Comparison of ENCODE assay signal across 2 cellular contexts in the genomic region with DNA sequence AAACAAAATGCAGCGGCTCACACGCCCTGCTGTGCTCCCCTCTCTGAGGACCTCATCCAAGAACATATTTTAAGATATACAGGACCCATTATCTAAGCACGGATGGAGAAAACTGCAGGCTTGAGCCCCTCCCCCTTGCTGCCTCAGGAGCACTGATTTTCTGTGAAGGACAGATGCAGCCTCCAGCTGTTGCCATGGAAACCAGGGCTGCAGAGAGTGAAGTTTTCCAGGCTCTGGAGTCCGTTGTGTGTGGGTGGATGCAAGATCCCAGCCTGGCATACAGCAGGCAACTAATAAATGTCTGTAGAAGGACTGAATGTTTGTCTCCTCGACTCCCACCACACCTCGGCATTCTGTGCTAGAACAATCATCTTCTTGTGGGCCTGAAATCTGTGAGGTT.
TF ChIP-seq lines count a peak whose summit lies in the region.

No MANE protein-coding gene starts in this region.

TF ChIP-seq in HepG2, 621 proteins besides CTCF, POLR2A, EP300 and RAD21 (continued from another document):
- TF ChIP-seq, protein P1, sequence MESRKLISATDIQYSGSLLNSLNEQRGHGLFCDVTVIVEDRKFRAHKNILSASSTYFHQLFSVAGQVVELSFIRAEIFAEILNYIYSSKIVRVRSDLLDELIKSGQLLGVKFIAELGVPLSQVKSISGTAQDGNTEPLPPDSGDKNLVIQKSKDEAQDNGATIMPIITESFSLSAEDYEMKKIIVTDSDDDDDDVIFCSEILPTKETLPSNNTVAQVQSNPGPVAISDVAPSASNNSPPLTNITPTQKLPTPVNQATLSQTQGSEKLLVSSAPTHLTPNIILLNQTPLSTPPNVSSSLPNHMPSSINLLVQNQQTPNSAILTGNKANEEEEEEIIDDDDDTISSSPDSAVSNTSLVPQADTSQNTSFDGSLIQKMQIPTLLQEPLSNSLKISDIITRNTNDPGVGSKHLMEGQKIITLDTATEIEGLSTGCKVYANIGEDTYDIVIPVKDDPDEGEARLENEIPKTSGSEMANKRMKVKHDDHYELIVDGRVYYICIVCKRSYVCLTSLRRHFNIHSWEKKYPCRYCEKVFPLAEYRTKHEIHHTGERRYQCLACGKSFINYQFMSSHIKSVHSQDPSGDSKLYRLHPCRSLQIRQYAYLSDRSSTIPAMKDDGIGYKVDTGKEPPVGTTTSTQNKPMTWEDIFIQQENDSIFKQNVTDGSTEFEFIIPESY (CRISPR knock-in tag; IDR thresholded peaks at IDR 0.05): peak; percentile 25; the same call in 1 of the 2 replicates
- TF ChIP-seq RFX3 (CRISPR knock-in tag; IDR thresholded peaks at IDR 0.05): peak; percentile 66
- TF ChIP-seq EHMT2 (IDR thresholded peaks at IDR 0.05; ENCODE audit: borderline replicate concordance, low read depth, low read length): no peak
TF ChIP-seq in HepG2: peak in this region for 4.

TF ChIP-seq in neural cell, 6 proteins besides CTCF, POLR2A, EP300 and RAD21 (continued from another document):
- TF ChIP-seq, protein P2, sequence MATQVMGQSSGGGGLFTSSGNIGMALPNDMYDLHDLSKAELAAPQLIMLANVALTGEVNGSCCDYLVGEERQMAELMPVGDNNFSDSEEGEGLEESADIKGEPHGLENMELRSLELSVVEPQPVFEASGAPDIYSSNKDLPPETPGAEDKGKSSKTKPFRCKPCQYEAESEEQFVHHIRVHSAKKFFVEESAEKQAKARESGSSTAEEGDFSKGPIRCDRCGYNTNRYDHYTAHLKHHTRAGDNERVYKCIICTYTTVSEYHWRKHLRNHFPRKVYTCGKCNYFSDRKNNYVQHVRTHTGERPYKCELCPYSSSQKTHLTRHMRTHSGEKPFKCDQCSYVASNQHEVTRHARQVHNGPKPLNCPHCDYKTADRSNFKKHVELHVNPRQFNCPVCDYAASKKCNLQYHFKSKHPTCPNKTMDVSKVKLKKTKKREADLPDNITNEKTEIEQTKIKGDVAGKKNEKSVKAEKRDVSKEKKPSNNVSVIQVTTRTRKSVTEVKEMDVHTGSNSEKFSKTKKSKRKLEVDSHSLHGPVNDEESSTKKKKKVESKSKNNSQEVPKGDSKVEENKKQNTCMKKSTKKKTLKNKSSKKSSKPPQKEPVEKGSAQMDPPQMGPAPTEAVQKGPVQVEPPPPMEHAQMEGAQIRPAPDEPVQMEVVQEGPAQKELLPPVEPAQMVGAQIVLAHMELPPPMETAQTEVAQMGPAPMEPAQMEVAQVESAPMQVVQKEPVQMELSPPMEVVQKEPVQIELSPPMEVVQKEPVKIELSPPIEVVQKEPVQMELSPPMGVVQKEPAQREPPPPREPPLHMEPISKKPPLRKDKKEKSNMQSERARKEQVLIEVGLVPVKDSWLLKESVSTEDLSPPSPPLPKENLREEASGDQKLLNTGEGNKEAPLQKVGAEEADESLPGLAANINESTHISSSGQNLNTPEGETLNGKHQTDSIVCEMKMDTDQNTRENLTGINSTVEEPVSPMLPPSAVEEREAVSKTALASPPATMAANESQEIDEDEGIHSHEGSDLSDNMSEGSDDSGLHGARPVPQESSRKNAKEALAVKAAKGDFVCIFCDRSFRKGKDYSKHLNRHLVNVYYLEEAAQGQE (IDR thresholded peaks at IDR 0.05; ENCODE audit: borderline replicate concordance): peak; percentile 38
- TF ChIP-seq SMC3 (conservative IDR thresholded peaks at IDR 0.05; ENCODE audit: poor library complexity): no peak
- TF ChIP-seq POLR2AphosphoS5 (IDR thresholded peaks at IDR 0.05): no peak
TF ChIP-seq in neural cell: peak in this region for 1.
